In the genomic region with DNA sequence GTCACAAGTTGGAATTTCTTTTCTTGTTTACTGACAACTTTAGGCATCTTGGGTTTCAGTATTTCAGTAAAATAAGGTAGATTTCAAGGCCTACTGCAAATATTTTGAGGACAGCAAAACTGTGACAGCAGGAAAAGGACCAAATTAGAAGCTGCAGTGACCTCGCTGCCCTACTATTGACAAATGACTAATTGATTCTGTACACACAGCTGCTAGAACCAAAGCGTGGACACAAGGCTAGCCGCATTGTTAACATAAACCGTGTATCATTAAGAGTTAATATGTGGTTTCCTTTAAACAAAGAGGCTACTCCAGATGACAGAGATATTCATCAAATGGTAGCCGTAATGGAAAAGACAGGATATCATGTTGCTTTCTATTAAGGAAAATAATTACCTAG, we compare ENCODE assay signal across 1 cellular context.
A peak's percentile ranks its signal among the peaks of the same experiment; 100 is the strongest.
TF ChIP-seq lines count a peak whose summit lies in the region.

No MANE protein-coding gene starts in this region.

TF ChIP-seq in HepG2, 621 proteins besides CTCF, POLR2A, EP300 and RAD21 (continued from another document and continues in another):
- TF ChIP-seq, protein P1, sequence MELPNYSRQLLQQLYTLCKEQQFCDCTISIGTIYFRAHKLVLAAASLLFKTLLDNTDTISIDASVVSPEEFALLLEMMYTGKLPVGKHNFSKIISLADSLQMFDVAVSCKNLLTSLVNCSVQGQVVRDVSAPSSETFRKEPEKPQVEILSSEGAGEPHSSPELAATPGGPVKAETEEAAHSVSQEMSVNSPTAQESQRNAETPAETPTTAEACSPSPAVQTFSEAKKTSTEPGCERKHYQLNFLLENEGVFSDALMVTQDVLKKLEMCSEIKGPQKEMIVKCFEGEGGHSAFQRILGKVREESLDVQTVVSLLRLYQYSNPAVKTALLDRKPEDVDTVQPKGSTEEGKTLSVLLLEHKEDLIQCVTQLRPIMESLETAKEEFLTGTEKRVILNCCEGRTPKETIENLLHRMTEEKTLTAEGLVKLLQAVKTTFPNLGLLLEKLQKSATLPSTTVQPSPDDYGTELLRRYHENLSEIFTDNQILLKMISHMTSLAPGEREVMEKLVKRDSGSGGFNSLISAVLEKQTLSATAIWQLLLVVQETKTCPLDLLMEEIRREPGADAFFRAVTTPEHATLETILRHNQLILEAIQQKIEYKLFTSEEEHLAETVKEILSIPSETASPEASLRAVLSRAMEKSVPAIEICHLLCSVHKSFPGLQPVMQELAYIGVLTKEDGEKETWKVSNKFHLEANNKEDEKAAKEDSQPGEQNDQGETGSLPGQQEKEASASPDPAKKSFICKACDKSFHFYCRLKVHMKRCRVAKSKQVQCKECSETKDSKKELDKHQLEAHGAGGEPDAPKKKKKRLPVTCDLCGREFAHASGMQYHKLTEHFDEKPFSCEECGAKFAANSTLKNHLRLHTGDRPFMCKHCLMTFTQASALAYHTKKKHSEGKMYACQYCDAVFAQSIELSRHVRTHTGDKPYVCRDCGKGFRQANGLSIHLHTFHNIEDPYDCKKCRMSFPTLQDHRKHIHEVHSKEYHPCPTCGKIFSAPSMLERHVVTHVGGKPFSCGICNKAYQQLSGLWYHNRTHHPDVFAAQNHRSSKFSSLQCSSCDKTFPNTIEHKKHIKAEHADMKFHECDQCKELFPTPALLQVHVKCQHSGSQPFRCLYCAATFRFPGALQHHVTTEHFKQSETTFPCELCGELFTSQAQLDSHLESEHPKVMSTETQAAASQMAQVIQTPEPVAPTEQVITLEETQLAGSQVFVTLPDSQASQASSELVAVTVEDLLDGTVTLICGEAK (IDR thresholded peaks at IDR 0.05) = no peak
- TF ChIP-seq, protein P1 (CRISPR knock-in tag; IDR thresholded peaks at IDR 0.05) = no peak
- TF ChIP-seq, protein P2, sequence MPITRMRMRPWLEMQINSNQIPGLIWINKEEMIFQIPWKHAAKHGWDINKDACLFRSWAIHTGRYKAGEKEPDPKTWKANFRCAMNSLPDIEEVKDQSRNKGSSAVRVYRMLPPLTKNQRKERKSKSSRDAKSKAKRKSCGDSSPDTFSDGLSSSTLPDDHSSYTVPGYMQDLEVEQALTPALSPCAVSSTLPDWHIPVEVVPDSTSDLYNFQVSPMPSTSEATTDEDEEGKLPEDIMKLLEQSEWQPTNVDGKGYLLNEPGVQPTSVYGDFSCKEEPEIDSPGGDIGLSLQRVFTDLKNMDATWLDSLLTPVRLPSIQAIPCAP (CRISPR knock-in tag; IDR thresholded peaks at IDR 0.05; ENCODE audit: low read depth) = no peak
- TF ChIP-seq, protein P3, sequence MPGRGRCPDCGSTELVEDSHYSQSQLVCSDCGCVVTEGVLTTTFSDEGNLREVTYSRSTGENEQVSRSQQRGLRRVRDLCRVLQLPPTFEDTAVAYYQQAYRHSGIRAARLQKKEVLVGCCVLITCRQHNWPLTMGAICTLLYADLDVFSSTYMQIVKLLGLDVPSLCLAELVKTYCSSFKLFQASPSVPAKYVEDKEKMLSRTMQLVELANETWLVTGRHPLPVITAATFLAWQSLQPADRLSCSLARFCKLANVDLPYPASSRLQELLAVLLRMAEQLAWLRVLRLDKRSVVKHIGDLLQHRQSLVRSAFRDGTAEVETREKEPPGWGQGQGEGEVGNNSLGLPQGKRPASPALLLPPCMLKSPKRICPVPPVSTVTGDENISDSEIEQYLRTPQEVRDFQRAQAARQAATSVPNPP (CRISPR knock-in tag; IDR thresholded peaks at IDR 0.05) = no peak
- TF ChIP-seq GPN1 (CRISPR knock-in tag; IDR thresholded peaks at IDR 0.05; ENCODE audit: borderline replicate concordance) (no peak), ZSCAN31 (CRISPR knock-in tag; IDR thresholded peaks at IDR 0.05; ENCODE audit: low read depth) (no peak), ZNF367 (CRISPR knock-in tag; IDR thresholded peaks at IDR 0.05; ENCODE audit: borderline replicate concordance) (no peak), ZNF615 (CRISPR knock-in tag; IDR thresholded peaks at IDR 0.05; ENCODE audit: borderline replicate concordance) (no peak), MIER2 (CRISPR knock-in tag; IDR thresholded peaks at IDR 0.05) (no peak), TFAP4 (IDR thresholded peaks at IDR 0.05; ENCODE audit: borderline replicate concordance, low read depth) (peak; percentile 98), CEBPZ (IDR thresholded peaks at IDR 0.05; ENCODE audit: low read length) (no peak), ZFX (CRISPR knock-in tag; IDR thresholded peaks at IDR 0.05; ENCODE audit: low read depth) (no peak), PTBP1 (IDR thresholded peaks at IDR 0.05; ENCODE audit: low read depth, low read length, poor library complexity, severe bottlenecking) (no peak), LRRFIP1 (CRISPR knock-in tag; conservative IDR thresholded peaks at IDR 0.05) (no peak), PITX1 (CRISPR knock-in tag; IDR thresholded peaks at IDR 0.05) (no peak), ZNF512 (CRISPR knock-in tag; IDR thresholded peaks at IDR 0.05) (no peak), ZNF800 (CRISPR knock-in tag; IDR thresholded peaks at IDR 0.05) (no peak), SAFB2 (CRISPR knock-in tag; IDR thresholded peaks at IDR 0.05; ENCODE audit: borderline replicate concordance, low read depth) (no peak), TIGD3 (CRISPR knock-in tag; IDR thresholded peaks at IDR 0.05; ENCODE audit: borderline replicate concordance) (no peak), SRSF4 (IDR thresholded peaks at IDR 0.05; ENCODE audit: low read depth, low read length, poor library complexity, severe bottlenecking) (no peak)
- TF ChIP-seq, protein P4, sequence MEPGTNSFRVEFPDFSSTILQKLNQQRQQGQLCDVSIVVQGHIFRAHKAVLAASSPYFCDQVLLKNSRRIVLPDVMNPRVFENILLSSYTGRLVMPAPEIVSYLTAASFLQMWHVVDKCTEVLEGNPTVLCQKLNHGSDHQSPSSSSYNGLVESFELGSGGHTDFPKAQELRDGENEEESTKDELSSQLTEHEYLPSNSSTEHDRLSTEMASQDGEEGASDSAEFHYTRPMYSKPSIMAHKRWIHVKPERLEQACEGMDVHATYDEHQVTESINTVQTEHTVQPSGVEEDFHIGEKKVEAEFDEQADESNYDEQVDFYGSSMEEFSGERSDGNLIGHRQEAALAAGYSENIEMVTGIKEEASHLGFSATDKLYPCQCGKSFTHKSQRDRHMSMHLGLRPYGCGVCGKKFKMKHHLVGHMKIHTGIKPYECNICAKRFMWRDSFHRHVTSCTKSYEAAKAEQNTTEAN (CRISPR knock-in tag; conservative IDR thresholded peaks at IDR 0.05) = no peak
